1 cellular context compared by ENCODE assay signal in genomic region chr18:35458677-35459441, GRCh38.
A peak's percentile ranks its signal among the peaks of the same experiment; 100 is the strongest.
TF ChIP-seq lines count a peak whose summit lies in the region.

No MANE protein-coding gene starts in this region.

TF ChIP-seq in HepG2, 621 proteins besides CTCF, POLR2A, EP300 and RAD21 (continued from another document and continues in another):
- TF ChIP-seq ZBTB4 (CRISPR knock-in tag; IDR thresholded peaks at IDR 0.05; ENCODE audit: borderline replicate concordance), result no peak; the same call in 1 of the 2 replicates
- peak; percentile 80; the same call in 1 of the 2 replicates for TF ChIP-seq ETV5 (CRISPR knock-in tag; IDR thresholded peaks at IDR 0.05; ENCODE audit: borderline replicate concordance)
- TF ChIP-seq EHMT2 (IDR thresholded peaks at IDR 0.05; ENCODE audit: borderline replicate concordance, low read depth, low read length), result no peak
- TF ChIP-seq MYPOP (CRISPR knock-in tag; IDR thresholded peaks at IDR 0.05), result no peak
- no peak for TF ChIP-seq U2AF2 (IDR thresholded peaks at IDR 0.05; ENCODE audit: low read depth, low read length)
- no peak for TF ChIP-seq STAT5B (CRISPR knock-in tag; IDR thresholded peaks at IDR 0.05)
- TF ChIP-seq SIX4 (CRISPR knock-in tag; IDR thresholded peaks at IDR 0.05), result no peak
- TF ChIP-seq NPAS2 (CRISPR knock-in tag; IDR thresholded peaks at IDR 0.05; ENCODE audit: borderline replicate concordance), result no peak
- no peak for TF ChIP-seq ZFP36L2 (CRISPR knock-in tag; IDR thresholded peaks at IDR 0.05)
- TF ChIP-seq HIC2 (CRISPR knock-in tag; IDR thresholded peaks at IDR 0.05; ENCODE audit: low read depth), result no peak
- TF ChIP-seq TEF (CRISPR knock-in tag; IDR thresholded peaks at IDR 0.05), result no peak
- TF ChIP-seq CC2D1A (CRISPR knock-in tag; IDR thresholded peaks at IDR 0.05), result no peak
- TF ChIP-seq SAFB2 (CRISPR knock-in tag; IDR thresholded peaks at IDR 0.05; ENCODE audit: borderline replicate concordance, low read depth), result no peak
- TF ChIP-seq CEBPB (IDR thresholded peaks at IDR 0.05; ENCODE audit: borderline replicate concordance, low read depth, low read length), result no peak
- no peak for TF ChIP-seq NR1H2 (CRISPR knock-in tag; IDR thresholded peaks at IDR 0.05; ENCODE audit: borderline replicate concordance, low read depth)
- no peak for TF ChIP-seq ZNF143 (CRISPR knock-in tag; IDR thresholded peaks at IDR 0.05)
- TF ChIP-seq U2AF1 (optimal IDR thresholded peaks at IDR 0.05; ENCODE audit: low read depth, low read length), result no peak
- no peak for TF ChIP-seq ZC3H13 (CRISPR knock-in tag; IDR thresholded peaks at IDR 0.05)
- no peak for TF ChIP-seq KLF11 (CRISPR knock-in tag; IDR thresholded peaks at IDR 0.05)
- no peak for TF ChIP-seq MATR3 (CRISPR knock-in tag; IDR thresholded peaks at IDR 0.05)
- TF ChIP-seq CSRNP2 (CRISPR knock-in tag; conservative IDR thresholded peaks at IDR 0.05; ENCODE audit: low read depth), result no peak
- no peak for TF ChIP-seq ZNF18 (CRISPR knock-in tag; IDR thresholded peaks at IDR 0.05; ENCODE audit: insufficient replicate concordance)
- no peak for TF ChIP-seq SMAD9 (CRISPR knock-in tag; IDR thresholded peaks at IDR 0.05)
- TF ChIP-seq FLYWCH1 (CRISPR knock-in tag; IDR thresholded peaks at IDR 0.05), result no peak
- TF ChIP-seq SIN3B (IDR thresholded peaks at IDR 0.05; ENCODE audit: low read length), result no peak
- TF ChIP-seq ARID5B (CRISPR knock-in tag; IDR thresholded peaks at IDR 0.05), result peak; percentile 87
- TF ChIP-seq RBAK (CRISPR knock-in tag; IDR thresholded peaks at IDR 0.05), result 0 out of 2 replicates have a peak, but pooled peaks have one; percentile 66
- TF ChIP-seq ZNF101 (CRISPR knock-in tag; IDR thresholded peaks at IDR 0.05; ENCODE audit: borderline replicate concordance, low read depth), result no peak
- no peak for TF ChIP-seq HMG20B (CRISPR knock-in tag; conservative IDR thresholded peaks at IDR 0.05)
- 0 out of 2 replicates have a peak, but pooled peaks have one; percentile 34 for TF ChIP-seq PRDM15 (CRISPR knock-in tag; IDR thresholded peaks at IDR 0.05)
- TF ChIP-seq GTF3A (CRISPR knock-in tag; conservative IDR thresholded peaks at IDR 0.05), result no peak
- 0 out of 2 replicates have a peak, but pooled peaks have one; percentile 38 for TF ChIP-seq GFI1 (CRISPR knock-in tag; IDR thresholded peaks at IDR 0.05; ENCODE audit: borderline replicate concordance)
- TF ChIP-seq ZNF430 (CRISPR knock-in tag; IDR thresholded peaks at IDR 0.05), result peak; percentile 91
- no peak for TF ChIP-seq CCAR2 (optimal IDR thresholded peaks at IDR 0.05; ENCODE audit: low read depth, low read length)
- TF ChIP-seq SPEN (CRISPR knock-in tag; IDR thresholded peaks at IDR 0.05; ENCODE audit: low read depth), result peak; percentile 45; the same call in 1 of the 2 replicates
- no peak for TF ChIP-seq SATB2 (CRISPR knock-in tag; IDR thresholded peaks at IDR 0.05)
- TF ChIP-seq ZNF703 (CRISPR knock-in tag; IDR thresholded peaks at IDR 0.05; ENCODE audit: borderline replicate concordance), result no peak
- no peak for TF ChIP-seq BATF2 (CRISPR knock-in tag; IDR thresholded peaks at IDR 0.05)
- TF ChIP-seq ZNF784 (CRISPR knock-in tag; IDR thresholded peaks at IDR 0.05; ENCODE audit: borderline replicate concordance), result no peak
- TF ChIP-seq DNMT1 (CRISPR knock-in tag; IDR thresholded peaks at IDR 0.05), result no peak
